ENCODE assay signal across 21 cellular contexts in genomic region chr10:88902328-88902789, GRCh38. TPM values are rescaled to one million over a fixed set of nuclear protein-coding genes. Genes with fewer than 3 reads are reported as not detected.
DNase-seq lines count a peak whose midpoint lies in the region; ATAC-seq and TF ChIP-seq lines count a peak whose summit lies in the region.
"Had no signal": no experiment of that assay in that cellular context is flagged by ENCODE, and none has a peak within 500 bp of the region (broad histone marks: within the 10 kb centered on the region; RNA-seq: fewer than 3 reads in every experiment).

No MANE protein-coding gene starts in this region.

- H3K4me2 ChIP-seq in OCI-LY3 (ENCODE audit: low read length) = peak overlapping the region; percentile 68

- H3K36me3 ChIP-seq in OCI-LY3 (replicated peaks; ENCODE audit: low read depth, low read length) = peaks cover 24% of the 10 kb centered on the region
- H3K36me3 ChIP-seq: ascending aorta, uterus had no signal

- peak overlapping the region in 1 of 2 donors; percentile 1 for H3K4me3 Mint-ChIP-seq in activated T-cell treated with anti-CD3 and anti-CD28 coated beads, Interleukin-2, amount 50 U/mL, for 72 hours
- H3K4me3 Mint-ChIP-seq in activated T-cell treated with anti-CD3 and anti-CD28 coated beads, Interleukin-2, amount 50 U/mL, for 4 hours = no peak overlapping the region
- H3K4me3 Mint-ChIP-seq in stimulated activated naive CD8-positive, alpha-beta T cell treated with anti-CD3 and anti-CD28 coated beads, Interleukin-15, amount 100 ng/mL, for 72 hours = peak overlapping the region; percentile 51 to 62
- H3K4me3 Mint-ChIP-seq: WTC11 had no signal

- H3K79me2 ChIP-seq in OCI-LY3 (ENCODE audit: low read length) = peaks cover 20% of the 10 kb centered on the region

- H2AFZ ChIP-seq in OCI-LY3 (ENCODE audit: low read depth, low read length) = no peak overlapping the region

- H3K27ac Mint-ChIP-seq in activated T-cell treated with anti-CD3 and anti-CD28 coated beads, Interleukin-2, amount 50 U/mL, for 72 hours = peak overlapping the region; percentile 96
- H3K27ac Mint-ChIP-seq in stimulated activated naive CD8-positive, alpha-beta T cell treated with anti-CD3 and anti-CD28 coated beads, Interleukin-15, amount 100 ng/mL, for 72 hours = peak overlapping the region; percentile 81 to 96
- H3K27ac Mint-ChIP-seq: WTC11 had no signal

- no peaks in the 10 kb centered on the region for H3K9me3 Mint-ChIP-seq in activated T-cell treated with anti-CD3 and anti-CD28 coated beads, Interleukin-2, amount 50 U/mL, for 72 hours
- H3K9me3 Mint-ChIP-seq in activated T-cell treated with anti-CD3 and anti-CD28 coated beads, Interleukin-2, amount 50 U/mL, for 4 hours = no peaks in the 10 kb centered on the region
- H3K9me3 Mint-ChIP-seq in stimulated activated naive CD8-positive, alpha-beta T cell treated with anti-CD3 and anti-CD28 coated beads, Interleukin-15, amount 100 ng/mL, for 72 hours = no peaks in the 10 kb centered on the region
- H3K9me3 Mint-ChIP-seq: naive thymus-derived CD4-positive, alpha-beta T cell; WTC11 had no signal

- peaks cover 6 to 30% of the 10 kb centered on the region in 2 donors for H3K36me3 Mint-ChIP-seq in activated T-cell treated with anti-CD3 and anti-CD28 coated beads, Interleukin-2, amount 50 U/mL, for 72 hours (ENCODE audit: insufficient read depth in 2 of 2)
- peaks cover 30% of the 10 kb centered on the region for H3K36me3 Mint-ChIP-seq in activated T-cell treated with anti-CD3 and anti-CD28 coated beads, Interleukin-2, amount 50 U/mL, for 4 hours (ENCODE audit: insufficient read depth)

- no peak for DNase-seq in activated T-cell treated with anti-CD3 and anti-CD28 coated beads, Interleukin-2, amount 50 U/mL, for 72 hours
- no peak for DNase-seq in activated T-cell treated with anti-CD3 and anti-CD28 coated beads, Interleukin-2, amount 50 U/mL, for 4 hours
- DNase-seq in stimulated activated naive CD8-positive, alpha-beta T cell treated with anti-CD3 and anti-CD28 coated beads, Interleukin-15, amount 100 ng/mL, for 72 hours = no peak
- DNase-seq in germinal center (ENCODE audit: low spot score) (no peak), HUDEP-2 (lab: John Stamatoyannopoulos, UW; ENCODE audit: unreplicated experiment in 76 of 76) (no peak)
- DNase-seq: Calu3; cortex of kidney; KBM-7; naive thymus-derived CD4-positive, alpha-beta T cell; NCI-H1092; NCI-H748 treated with DMSO at 0.1 percent for 48 hours; psoas muscle; stimulated activated naive CD4-positive, alpha-beta T cell; SW 1271; uterus had no signal

- H3K4me1 ChIP-seq in OCI-LY3 (ENCODE audit: low read length) = peaks cover 60% of the 10 kb centered on the region
- H3K4me1 ChIP-seq: ascending aorta, psoas muscle, uterus had no signal

- no peaks in the 10 kb centered on the region for H3K27me3 Mint-ChIP-seq in activated T-cell treated with anti-CD3 and anti-CD28 coated beads, Interleukin-2, amount 50 U/mL, for 72 hours (ENCODE audit: low read depth)
- no peaks in the 10 kb centered on the region for H3K27me3 Mint-ChIP-seq in activated T-cell treated with anti-CD3 and anti-CD28 coated beads, Interleukin-2, amount 50 U/mL, for 4 hours (ENCODE audit: low read depth)
- no peaks in the 10 kb centered on the region for H3K27me3 Mint-ChIP-seq in stimulated activated naive CD8-positive, alpha-beta T cell treated with anti-CD3 and anti-CD28 coated beads, Interleukin-15, amount 100 ng/mL, for 72 hours
- H3K27me3 Mint-ChIP-seq: naive thymus-derived CD4-positive, alpha-beta T cell had no signal

- ATAC-seq in activated T-cell treated with anti-CD3 and anti-CD28 coated beads, Interleukin-2, amount 50 U/mL, for 72 hours (replicated peaks in 1 of 2) = no peak
- no peak for ATAC-seq in activated T-cell treated with anti-CD3 and anti-CD28 coated beads, Interleukin-2, amount 50 U/mL, for 4 hours
- ATAC-seq in stimulated activated naive CD8-positive, alpha-beta T cell treated with anti-CD3 and anti-CD28 coated beads, Interleukin-15, amount 100 ng/mL, for 72 hours = no peak
- ATAC-seq in HG03139 (IDR thresholded peaks at IDR 0.05; ENCODE audit: unreplicated experiment) = no peak
- ATAC-seq: psoas muscle, WTC11 had no signal

- H3K4me3 ChIP-seq in OCI-LY3 (ENCODE audit: low read length) = peak overlapping the region; percentile 24
- H3K4me3 ChIP-seq: ascending aorta, psoas muscle, uterus had no signal

- peak overlapping the region; percentile 97 for H3K27ac ChIP-seq in OCI-LY3 (ENCODE audit: low read length)
- H3K27ac ChIP-seq in cingulate gyrus (ENCODE audit: low read depth, low read length) = peak overlapping the region; percentile 74
- H3K27ac ChIP-seq: ascending aorta, psoas muscle, uterus had no signal

- H4K20me1 ChIP-seq in OCI-LY3 (ENCODE audit: insufficient read depth, low read length) = no peaks in the 10 kb centered on the region

- H3K27me3 ChIP-seq in OCI-LY3 (ENCODE audit: low read depth, low read length) = no peaks in the 10 kb centered on the region
- H3K27me3 ChIP-seq: ascending aorta, uterus had no signal

- peaks cover 68% of the 10 kb centered on the region for H3K4me1 Mint-ChIP-seq in activated T-cell treated with anti-CD3 and anti-CD28 coated beads, Interleukin-2, amount 50 U/mL, for 72 hours (ENCODE audit: low read depth)
- peaks cover 47% of the 10 kb centered on the region for H3K4me1 Mint-ChIP-seq in activated T-cell treated with anti-CD3 and anti-CD28 coated beads, Interleukin-2, amount 50 U/mL, for 4 hours (ENCODE audit: low read depth)
- H3K4me1 Mint-ChIP-seq in stimulated activated naive CD8-positive, alpha-beta T cell treated with anti-CD3 and anti-CD28 coated beads, Interleukin-15, amount 100 ng/mL, for 72 hours = peaks cover 70% of the 10 kb centered on the region

- TF ChIP-seq CTCF in OCI-LY3 (IDR thresholded peaks at IDR 0.05; ENCODE audit: low read depth, low read length) = no peak

- no peaks in the 10 kb centered on the region for H3K9me3 ChIP-seq in OCI-LY3 (ENCODE audit: insufficient read depth, low read length)
- H3K9me3 ChIP-seq: ascending aorta, psoas muscle, uterus had no signal

- peak overlapping the region; percentile 71; the same call in 1 of the 2 replicates for H3K9ac ChIP-seq in OCI-LY3 (ENCODE audit: low read length)

RNA-seq across cellular contexts. Expression of gene STAMBPL1, which starts 22.3 kb away (rescaled TPM):
- total RNA-seq in activated T-cell treated with anti-CD3 and anti-CD28 coated beads, Interleukin-2, amount 50 U/mL, for 72 hours = 10 to 100 TPM; 28.2 to 39.9 TPM
- total RNA-seq in activated T-cell treated with anti-CD3 and anti-CD28 coated beads, Interleukin-2, amount 50 U/mL, for 4 hours = 10 to 100 TPM; 15.1 to 24.7 (median 19.4) TPM
- total RNA-seq: G401 had no signal

RNA-seq across cellular contexts. Expression of gene ACTA2, which starts 50.2 kb away (rescaled TPM):
- 10 to 100 TPM; 60.7 to 76.9 TPM for total RNA-seq in activated T-cell treated with anti-CD3 and anti-CD28 coated beads, Interleukin-2, amount 50 U/mL, for 72 hours
- total RNA-seq in activated T-cell treated with anti-CD3 and anti-CD28 coated beads, Interleukin-2, amount 50 U/mL, for 4 hours = 1 to 10 TPM; 2.6 to 4.1 (median 2.6) TPM

RNA-seq across cellular contexts. Expression of gene ANKRD22, which starts 50.7 kb away (rescaled TPM):
- total RNA-seq in activated T-cell treated with anti-CD3 and anti-CD28 coated beads, Interleukin-2, amount 50 U/mL, for 72 hours = under 1 TPM; 0.24 to 0.65 TPM
- total RNA-seq in activated T-cell treated with anti-CD3 and anti-CD28 coated beads, Interleukin-2, amount 50 U/mL, for 4 hours = under 1 TPM in 1 of 3 donors, not detected in 2; 0.24 TPM
- total RNA-seq: ascending aorta, G401, psoas muscle, WTC11 had no signal

Comparison
In these comparisons a context has a peak if more than half of its experiments do, and no peak if none do; other contexts are left out.
1. RNA of gene ACTA2, which starts 50.2 kb away (total RNA-seq): 60.7 to 76.9 TPM in activated T-cell treated with anti-CD3 and anti-CD28 coated beads, Interleukin-2, amount 50 U/mL, for 72 hours; 2.6 to 4.1 TPM in activated T-cell treated with anti-CD3 and anti-CD28 coated beads, Interleukin-2, amount 50 U/mL, for 4 hours; every median in the first group is over 10 times any median in the second.